Comparison of ENCODE assay signal across 17 cellular contexts in the genomic region with DNA sequence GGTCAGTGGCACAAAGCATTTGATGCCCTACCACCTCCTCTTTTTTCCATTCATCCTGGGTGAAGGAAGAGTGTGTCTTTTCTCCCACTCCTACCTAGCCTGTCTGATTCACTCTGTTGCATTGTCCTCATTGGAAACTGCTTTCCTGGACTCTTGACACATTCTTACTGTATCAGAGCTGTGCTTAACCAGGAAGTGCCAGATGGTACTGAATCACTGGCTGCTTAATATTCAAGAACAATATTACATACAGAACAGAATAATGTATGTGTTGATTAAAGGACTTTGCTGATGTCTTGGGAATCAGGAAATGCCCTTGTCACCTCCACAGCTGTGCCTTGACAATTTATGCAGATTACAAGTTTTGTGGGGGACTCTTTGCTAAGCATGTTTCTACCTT. TPM values are rescaled to one million over a fixed set of nuclear protein-coding genes. Genes with fewer than 3 reads are reported as not detected.
DNase-seq lines count a peak whose midpoint lies in the region; ATAC-seq and TF ChIP-seq lines count a peak whose summit lies in the region.
"Had no signal": no experiment of that assay in that cellular context is flagged by ENCODE, and none has a peak within 500 bp of the region (broad histone marks: within the 10 kb centered on the region; RNA-seq: fewer than 3 reads in every experiment).

No MANE protein-coding gene starts in this region.

- DNase-seq in DMS53 treated with DMSO at 0.1 percent for 48 hours (lab: John Stamatoyannopoulos, UW; ENCODE audit: unreplicated experiment) (peak; percentile 15), NCI-H446 (lab: John Stamatoyannopoulos, UW) (peak; percentile 16 to 74), dermis blood vessel endothelial cell (peak; percentile 86), neuronal stem cell (ENCODE audit: low spot score) (no peak), esophagus squamous epithelium (lab: John Stamatoyannopoulos, UW) (no peak), G401 (ENCODE audit: low spot score) (no peak)
- DNase-seq in activated CD4-positive, alpha-beta T cell treated with anti-CD3 and anti-CD28 coated beads for 36 hours: no peak
- DNase-seq: activated CD8-positive, alpha-beta memory T cell treated with anti-CD3 and anti-CD28 coated beads for 24 hours; activated effector memory CD4-positive, alpha-beta T cell treated with Interleukin-2 at 50 U/mL for 16 hours; KBM-7; naive B cell; NCI-H1092 treated with DMSO at 0.1 percent for 48 hours; stimulated activated CD4-positive, alpha-beta T cell treated with anti-CD3 and anti-CD28 coated beads, Interleukin-15, amount 100 ng/mL, for 24 hours; SW 1271 had no signal

- H3K4me3 ChIP-seq in neuronal stem cell (ENCODE audit: low read length in 2 of 2) (no peak overlapping the region), esophagus squamous epithelium (no peak overlapping the region), gastroesophageal sphincter (no peak overlapping the region)
- H3K4me3 ChIP-seq: prostate gland had no signal

- no peak overlapping the region for H2BK120ac ChIP-seq in neuronal stem cell (ENCODE audit: low read depth, low read length)

- H2BK12ac ChIP-seq in neuronal stem cell (ENCODE audit: low read length): no peak overlapping the region

- H2BK5ac ChIP-seq in neuronal stem cell (ENCODE audit: low read length): no peak overlapping the region

- peak overlapping the region; percentile 3 for H2AFZ ChIP-seq in neuronal stem cell (ENCODE audit: low read length)

- no peak overlapping the region for H4K8ac ChIP-seq in neuronal stem cell (ENCODE audit: low read depth, low read length)

- in situ Hi-C loops in G401 (cut with HindIII; ENCODE audit: low sequenced_read_pairs): no loop called here

- TF ChIP-seq POLR2A in esophagus squamous epithelium (IDR thresholded peaks at IDR 0.05): no peak
- no peak for TF ChIP-seq POLR2A in gastroesophageal sphincter (IDR thresholded peaks at IDR 0.05)

- no peak for ATAC-seq in gastroesophageal sphincter
- no peak for ATAC-seq in activated CD4-positive, alpha-beta T cell treated with anti-CD3 and anti-CD28 coated beads for 36 hours

- H3K4me2 ChIP-seq in neuronal stem cell (ENCODE audit: insufficient read depth, low read length, poor library complexity, severe bottlenecking): no peak overlapping the region

- H3K18ac ChIP-seq in neuronal stem cell (ENCODE audit: low read length): no peak overlapping the region

- H3K36me3 Mint-ChIP-seq in activated CD4-positive, alpha-beta T cell treated with anti-CD3 and anti-CD28 coated beads for 36 hours (ENCODE audit: low read depth): no peaks in the 10 kb centered on the region
- H3K36me3 Mint-ChIP-seq: naive B cell had no signal

- H3K14ac ChIP-seq in neuronal stem cell (ENCODE audit: low read length): no peak overlapping the region

- no peak overlapping the region for H3K9ac ChIP-seq in neuronal stem cell (ENCODE audit: low read depth, low read length, poor library complexity)

- H3K27me3 ChIP-seq in neuronal stem cell (ENCODE audit: control insufficient read depth in 3 of 3, insufficient read depth in 3 of 3, low read depth in 1 of 3, low read length in 3 of 3) (no peaks in the 10 kb centered on the region), esophagus squamous epithelium (no peaks in the 10 kb centered on the region), gastroesophageal sphincter (no peaks in the 10 kb centered on the region)

- no peaks in the 10 kb centered on the region for H3K27me3 Mint-ChIP-seq in activated CD4-positive, alpha-beta T cell treated with anti-CD3 and anti-CD28 coated beads for 36 hours
- H3K27me3 Mint-ChIP-seq: dendritic cell treated with granulocyte-macrophage colony-stimulating factor and Interleukin-4, amounts not matched to agents 40 ng/mL and 50 ng/mL, for 4 days; naive B cell had no signal

- POLR2A ChIA-PET in activated CD4-positive, alpha-beta T cell treated with anti-CD3 and anti-CD28 coated beads for 36 hours (lab: Charles Lee): no interaction called here

- no peaks in the 10 kb centered on the region for H3K79me1 ChIP-seq in neuronal stem cell (ENCODE audit: low read depth, low read length)

- no peaks in the 10 kb centered on the region for H3K9me3 Mint-ChIP-seq in activated CD4-positive, alpha-beta T cell treated with anti-CD3 and anti-CD28 coated beads for 36 hours (ENCODE audit: low read depth)
- H3K9me3 Mint-ChIP-seq: dendritic cell treated with granulocyte-macrophage colony-stimulating factor and Interleukin-4, amounts not matched to agents 40 ng/mL and 50 ng/mL, for 4 days; naive B cell had no signal

- H3K9me3 ChIP-seq in neuronal stem cell (replicated peaks in 1 of 2; ENCODE audit: control insufficient read depth in 2 of 2, insufficient read depth in 1 of 2, low read depth in 1 of 2, low read length in 2 of 2) (peaks cover 0 to 9% of the 10 kb centered on the region in 2 donors), esophagus squamous epithelium (no peaks in the 10 kb centered on the region), gastroesophageal sphincter (no peaks in the 10 kb centered on the region)
- H3K9me3 ChIP-seq: prostate gland had no signal

- no peak overlapping the region for H4K91ac ChIP-seq in neuronal stem cell (ENCODE audit: low read depth, low read length, poor library complexity)

- no peak overlapping the region for H2AK5ac ChIP-seq in neuronal stem cell (ENCODE audit: low read depth, low read length)

- CTCF ChIA-PET in activated CD4-positive, alpha-beta T cell treated with anti-CD3 and anti-CD28 coated beads for 36 hours (lab: Charles Lee): interaction anchor here (1.3 kb wide), 1 partner anchor 114 kb away, joined by 6 read pairs; no protein-coding TSS in a partner anchor

- TF ChIP-seq CTCF in esophagus squamous epithelium (IDR thresholded peaks at IDR 0.05) (no peak), gastroesophageal sphincter (IDR thresholded peaks at IDR 0.05) (no peak)

- no peak overlapping the region for H3K4ac ChIP-seq in neuronal stem cell (ENCODE audit: low read length)

- peaks cover 5 to 21% of the 10 kb centered on the region in 2 donors for H3K4me1 ChIP-seq in neuronal stem cell (ENCODE audit: control insufficient read depth in 2 of 2, insufficient read depth in 1 of 2, low read depth in 1 of 2, low read length in 2 of 2)
- no peaks in the 10 kb centered on the region for H3K4me1 ChIP-seq in esophagus squamous epithelium
- no peaks in the 10 kb centered on the region for H3K4me1 ChIP-seq in gastroesophageal sphincter
- H3K4me1 ChIP-seq: prostate gland had no signal

- no peak overlapping the region for H3K27ac ChIP-seq in neuronal stem cell (replicated peaks; ENCODE audit: low read length)
- no peak overlapping the region for H3K27ac ChIP-seq in esophagus squamous epithelium
- no peak overlapping the region for H3K27ac ChIP-seq in gastroesophageal sphincter
- H3K27ac ChIP-seq: prostate gland had no signal

- H2BK15ac ChIP-seq in neuronal stem cell (ENCODE audit: low read length): no peak overlapping the region

- H3K4me1 Mint-ChIP-seq in activated CD4-positive, alpha-beta T cell treated with anti-CD3 and anti-CD28 coated beads for 36 hours: peaks cover 7% of the 10 kb centered on the region

- TF ChIP-seq EP300 in gastroesophageal sphincter (IDR thresholded peaks at IDR 0.05): no peak

- intact Hi-C loops in esophagus squamous epithelium (cut with DNase I): no loop called here
- intact Hi-C loops in activated CD4-positive, alpha-beta T cell treated with anti-CD3 and anti-CD28 coated beads for 36 hours (cut with DNase I, micrococcal nuclease): loop anchor here in 1 of 2 experiments (5.0 kb wide), 1 partner anchor 113 kb away; no protein-coding TSS in a partner anchor

- H3K4me3 Mint-ChIP-seq in activated CD4-positive, alpha-beta T cell treated with anti-CD3 and anti-CD28 coated beads for 36 hours: no peak overlapping the region
- H3K4me3 Mint-ChIP-seq: dendritic cell treated with granulocyte-macrophage colony-stimulating factor and Interleukin-4, amounts not matched to agents 40 ng/mL and 50 ng/mL, for 4 days; naive B cell had no signal

- H3K27ac Mint-ChIP-seq in activated CD4-positive, alpha-beta T cell treated with anti-CD3 and anti-CD28 coated beads for 36 hours: no peak overlapping the region
- H3K27ac Mint-ChIP-seq: dendritic cell treated with granulocyte-macrophage colony-stimulating factor and Interleukin-4, amounts not matched to agents 40 ng/mL and 50 ng/mL, for 4 days; naive B cell had no signal

- no peak overlapping the region for H3K23ac ChIP-seq in neuronal stem cell (ENCODE audit: low read depth, low read length, poor library complexity)

- no peaks in the 10 kb centered on the region for H3K36me3 ChIP-seq in neuronal stem cell (replicated peaks in 1 of 2; ENCODE audit: control insufficient read depth in 2 of 2, insufficient read depth in 2 of 2, low read length in 2 of 2)
- H3K36me3 ChIP-seq in esophagus squamous epithelium: no peaks in the 10 kb centered on the region
- no peaks in the 10 kb centered on the region for H3K36me3 ChIP-seq in gastroesophageal sphincter
- H3K36me3 ChIP-seq: prostate gland had no signal

RNA-seq across cellular contexts. Expression of a gene that starts 44.4 kb away (rescaled TPM):
- 15.7 and 16.5 TPM in 2 replicates for total RNA-seq in dermis blood vessel endothelial cell
- 24.9 TPM for polyA plus RNA-seq in neuronal stem cell (2013, experiment 1 of 2)
- 24.6 TPM for polyA plus RNA-seq in neuronal stem cell (2013, experiment 2 of 2)
- total RNA-seq in esophagus squamous epithelium: 10 to 100 TPM in 1 of 4 donors, 1 to 10 TPM in 3; 6.1 to 11.3 (median 8.0) TPM
- total RNA-seq in gastroesophageal sphincter: 10 to 100 TPM; 11.3 to 29.1 (median 16.4) TPM
- total RNA-seq in activated CD4-positive, alpha-beta T cell treated with anti-CD3 and anti-CD28 coated beads for 36 hours: 10 to 100 TPM; 47.4 to 69.9 TPM
- total RNA-seq in G401 (2014; rRNA removed; shearing (Covaris generic)): 1.4 and 4.0 TPM in 2 replicates

Comparison
In these comparisons a context has a peak if more than half of its experiments do, and no peak if none do; other contexts are left out.
1. DNase-seq: peak in DMS53 treated with DMSO at 0.1 percent for 48 hours (single experiment), NCI-H446 (2 of 2) and dermis blood vessel endothelial cell (single experiment); none in neuronal stem cell (single experiment), esophagus squamous epithelium (single experiment), activated CD4-positive, alpha-beta T cell treated with anti-CD3 and anti-CD28 coated beads for 36 hours (single experiment) and G401 (single experiment).